24 cellular contexts compared by ENCODE assay signal in genomic region chr21:42857216-42857615, GRCh38.
"Had no signal": no experiment of that assay in that cellular context is flagged by ENCODE, and none has a peak within 500 bp of the region (broad histone marks: within the 10 kb centered on the region; RNA-seq: fewer than 3 reads in every experiment).

No MANE protein-coding gene starts in this region.

- H3K9me3 Mint-ChIP-seq: dendritic cell treated with granulocyte-macrophage colony-stimulating factor and Interleukin-4, amounts not matched to agents 40 ng/mL and 50 ng/mL, for 4 days; naive thymus-derived CD4-positive, alpha-beta T cell; nephron; stimulated activated memory B cell treated with anti-CD40 and anti-IgM and Interleukin-4, amounts not matched to agents 10 μg/mL and 1 μg/mL and 100 μg/mL, for 72 hours had no signal

- FAIRE-seq: frontal cortex, keratinocyte, urothelium cell line had no signal

- H3K4me1 Mint-ChIP-seq: stimulated activated memory B cell treated with anti-CD40 and anti-IgM and Interleukin-4, amounts not matched to agents 10 μg/mL and 1 μg/mL and 100 μg/mL, for 72 hours had no signal

- ATAC-seq: naive thymus-derived CD4-positive, alpha-beta T cell; psoas muscle; right cardiac atrium; stimulated activated memory B cell treated with anti-CD40 and anti-IgM and Interleukin-4, amounts not matched to agents 10 μg/mL and 1 μg/mL and 100 μg/mL, for 72 hours; stimulated activated naive CD8-positive, alpha-beta T cell treated with anti-CD3 and anti-CD28 coated beads, Interleukin-15, Interleukin-2, amounts not matched to agents 100 U/mL and 50 U/mL, for 24 hours had no signal

- H3K4me1 ChIP-seq: colonic mucosa, psoas muscle, testis, tibial artery had no signal

- H3K27me3 ChIP-seq: colonic mucosa, ovary, spleen, testis, tibial artery, upper lobe of left lung had no signal

- H3K36me3 ChIP-seq: ovary had no signal

- H3K27ac Mint-ChIP-seq: dendritic cell treated with granulocyte-macrophage colony-stimulating factor and Interleukin-4, amounts not matched to agents 40 ng/mL and 50 ng/mL, for 4 days; nephron; stimulated activated memory B cell treated with anti-CD40 and anti-IgM and Interleukin-4, amounts not matched to agents 10 μg/mL and 1 μg/mL and 100 μg/mL, for 72 hours had no signal

- H3K4me3 ChIP-seq: colonic mucosa, ovary, psoas muscle, skin epidermis, spleen, testis, tibial artery, upper lobe of left lung had no signal

- H3K4me3 Mint-ChIP-seq: dendritic cell treated with granulocyte-macrophage colony-stimulating factor and Interleukin-4, amounts not matched to agents 40 ng/mL and 50 ng/mL, for 4 days; naive thymus-derived CD4-positive, alpha-beta T cell; nephron; stimulated activated memory B cell treated with anti-CD40 and anti-IgM and Interleukin-4, amounts not matched to agents 10 μg/mL and 1 μg/mL and 100 μg/mL, for 72 hours had no signal

- H3K27ac ChIP-seq: colonic mucosa, psoas muscle, skin epidermis, spleen, testis, tibial artery, upper lobe of left lung had no signal

- DNase-seq: colonic mucosa; effector CD8-positive, alpha-beta T cell; head of caudate nucleus; mesendoderm; midbrain; naive thymus-derived CD4-positive, alpha-beta T cell; nucleus accumbens; ovary; psoas muscle; spleen; stimulated activated CD4-positive, alpha-beta T cell treated with anti-CD3 and anti-CD28 coated beads, Interleukin-4, amount 100 ng/mL, for 4 hours; stimulated activated naive CD8-positive, alpha-beta T cell treated with anti-CD3 and anti-CD28 coated beads, Interleukin-15, Interleukin-2, amounts not matched to agents 100 U/mL and 50 U/mL, for 24 hours; substantia nigra; testis; tibial artery; upper lobe of left lung had no signal

- H3K27me3 Mint-ChIP-seq: dendritic cell treated with granulocyte-macrophage colony-stimulating factor and Interleukin-4, amounts not matched to agents 40 ng/mL and 50 ng/mL, for 4 days; naive thymus-derived CD4-positive, alpha-beta T cell; stimulated activated memory B cell treated with anti-CD40 and anti-IgM and Interleukin-4, amounts not matched to agents 10 μg/mL and 1 μg/mL and 100 μg/mL, for 72 hours had no signal
